ENCODE assay signal across 17 cellular contexts in the genomic region with DNA sequence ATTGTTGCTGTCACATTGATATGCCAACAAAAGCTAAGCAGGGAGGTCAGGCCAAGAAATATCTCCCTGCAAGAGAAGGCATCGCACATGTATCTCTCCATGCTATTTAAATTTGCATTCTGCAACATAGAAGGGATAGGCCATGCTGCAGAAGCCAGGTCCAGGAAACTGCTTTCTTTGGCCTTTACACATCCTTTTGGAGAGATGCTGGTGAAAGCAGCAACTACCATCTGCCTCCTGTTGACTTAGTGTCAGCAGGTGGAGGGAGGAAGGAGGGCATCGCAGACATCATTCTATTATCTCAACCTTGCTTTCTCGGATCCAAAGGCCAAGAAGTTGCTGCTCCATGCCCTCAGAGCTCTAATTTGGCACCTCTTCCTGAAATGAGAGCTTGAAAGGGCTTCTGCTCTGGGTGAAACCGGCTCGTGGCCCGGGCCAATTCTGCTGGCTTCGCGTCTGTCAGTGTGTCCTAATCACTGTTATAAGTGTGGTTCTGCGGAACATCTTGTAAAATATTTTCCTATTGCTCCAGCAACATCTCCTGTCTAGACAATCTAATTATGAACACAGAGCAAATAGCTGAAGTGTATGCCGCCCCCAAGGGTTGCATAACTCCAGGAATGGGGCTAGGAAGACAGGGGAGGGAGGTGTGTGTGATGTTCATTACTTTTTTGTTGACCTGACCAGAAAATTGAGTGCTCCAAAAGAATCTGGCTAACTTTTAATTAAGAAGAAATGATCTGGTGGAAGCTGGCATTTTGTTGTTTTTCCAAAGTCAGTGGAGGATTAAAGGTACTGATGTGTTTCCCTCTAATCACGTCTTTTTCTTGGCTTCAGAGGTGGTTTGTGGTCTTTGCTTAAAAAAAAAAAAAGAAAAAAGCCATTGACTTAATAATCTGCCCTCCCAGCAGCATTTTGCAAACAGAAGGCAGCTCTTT.
DNase-seq lines count a peak whose midpoint lies in the region; ATAC-seq and TF ChIP-seq lines count a peak whose summit lies in the region.
"Had no signal": no experiment of that assay in that cellular context is flagged by ENCODE, and none has a peak within 500 bp of the region (broad histone marks: within the 10 kb centered on the region; RNA-seq: fewer than 3 reads in every experiment).

No MANE protein-coding gene starts in this region.

- ATAC-seq in sciatic nerve = peak; percentile 93
- ATAC-seq: stimulated activated naive CD8-positive, alpha-beta T cell treated with anti-CD3 and anti-CD28 coated beads, Interleukin-15, Interleukin-2, amounts not matched to agents 100 U/mL and 50 U/mL, for 24 hours; T-helper 17 cell had no signal

- H3K4me1 ChIP-seq in left ventricle myocardium inferior = peaks cover 8% of the 10 kb centered on the region

- H3K36me3 ChIP-seq in left ventricle myocardium inferior = no peaks in the 10 kb centered on the region

- peak; percentile 13 for DNase-seq in DMS53 treated with DMSO at 0.1 percent for 48 hours (lab: John Stamatoyannopoulos, UW; ENCODE audit: unreplicated experiment)
- DNase-seq in NCI-H69 (lab: John Stamatoyannopoulos, UW) = peak; percentile 65
- DNase-seq in left ventricle myocardium inferior = peak; percentile 66
- no peak for DNase-seq in sciatic nerve (ENCODE audit: low spot score)
- DNase-seq in activated effector memory CD4-positive, alpha-beta T cell treated with Interleukin-2 at 50 U/mL for 16 hours = no peak
- DNase-seq in NAMALWA (ENCODE audit: low spot score) = no peak
- no peak for DNase-seq in putamen (ENCODE audit: low spot score)
- DNase-seq: activated CD4-positive, CD25-positive, alpha-beta regulatory T cell; activated effector memory CD4-positive, alpha-beta T cell treated with anti-CD3 and anti-CD28 coated beads, Interleukin-2, amount 50 U/mL, for 16 hours; cortex of kidney; DND-41; NCI-H1694; NCI-H774; stimulated activated CD4-positive, alpha-beta T cell treated with anti-CD3 and anti-CD28 coated beads, Interleukin-12 subunit alpha, Interleukin-12 subunit beta, amount 100 ng/mL, for 4 hours; stimulated activated naive CD8-positive, alpha-beta T cell treated with anti-CD3 and anti-CD28 coated beads, Interleukin-15, Interleukin-2, amounts not matched to agents 100 U/mL and 50 U/mL, for 24 hours; T-helper 17 cell had no signal

- H3K27ac ChIP-seq in left ventricle myocardium inferior (replicated peaks) = peak overlapping the region; percentile 50
- H3K27ac ChIP-seq: epithelial cell of prostate had no signal

- H3K27me3 ChIP-seq in left ventricle myocardium inferior (ENCODE audit: low read depth) = no peaks in the 10 kb centered on the region

- intact Hi-C loops in left ventricle myocardium inferior (cut with micrococcal nuclease) (no loop called here), sciatic nerve (cut with DNase I) (no loop called here)

- no peak overlapping the region for H3K4me3 ChIP-seq in left ventricle myocardium inferior

- TF ChIP-seq CTCF in left ventricle myocardium inferior (IDR thresholded peaks at IDR 0.05; ENCODE audit: borderline replicate concordance) = no peak

- H3K9me3 ChIP-seq in left ventricle myocardium inferior (replicated peaks) = no peaks in the 10 kb centered on the region

Comparison
In these comparisons a context has a peak if more than half of its experiments do, and no peak if none do; other contexts are left out.
1. DNase-seq: peak in DMS53 treated with DMSO at 0.1 percent for 48 hours (single experiment), NCI-H69 (single experiment) and left ventricle myocardium inferior (single experiment); none in sciatic nerve (single experiment), activated effector memory CD4-positive, alpha-beta T cell treated with Interleukin-2 at 50 U/mL for 16 hours (single experiment), NAMALWA (single experiment) and putamen (single experiment).